In genomic region chr21:15224346-15225086, GRCh38 we compare ENCODE assay signal across 15 cellular contexts.
DNase-seq lines count a peak whose midpoint lies in the region; ATAC-seq and TF ChIP-seq lines count a peak whose summit lies in the region.
"Had no signal": no experiment of that assay in that cellular context is flagged by ENCODE, and none has a peak within 500 bp of the region (broad histone marks: within the 10 kb centered on the region; RNA-seq: fewer than 3 reads in every experiment).

No MANE protein-coding gene starts in this region.

- H3K4me1 Mint-ChIP-seq in MCF 10A (ENCODE audit: insufficient read depth, unreplicated experiment), result peaks cover 34% of the 10 kb centered on the region

- no peak for TF ChIP-seq POLR2A in breast epithelium (IDR thresholded peaks at IDR 0.05)

- no peaks in the 10 kb centered on the region for H3K27me3 Mint-ChIP-seq in MCF 10A (ENCODE audit: insufficient read depth, unreplicated experiment)

- no peak overlapping the region for H3K4me3 Mint-ChIP-seq in MCF 10A (ENCODE audit: unreplicated experiment)
- H3K4me3 Mint-ChIP-seq: endodermal cell had no signal

- H3K27me3 ChIP-seq in breast epithelium, result no peaks in the 10 kb centered on the region
- H3K27me3 ChIP-seq: body of pancreas had no signal

- in situ Hi-C loops in SK-MEL-5 (cut with HindIII; ENCODE audit: low pct_unique_long_range_greater_than_20kb, low sequenced_read_pairs), result no loop called here

- no peaks in the 10 kb centered on the region for H3K36me3 Mint-ChIP-seq in MCF 10A (ENCODE audit: insufficient read depth, unreplicated experiment)

- no peaks in the 10 kb centered on the region for H3K9me3 ChIP-seq in breast epithelium
- H3K9me3 ChIP-seq: body of pancreas, thoracic aorta had no signal

- CTCF ChIA-PET in MCF 10A (lab: Yijun Ruan, JAX), result interaction anchor here (0.7 to 4.0 kb wide), 3 partner anchors 62 to 159 kb away, joined by 3 to 17 read pairs (median 6); partner anchors contain the start of gene NRIP1

- H3K9me3 Mint-ChIP-seq in MCF 10A (ENCODE audit: unreplicated experiment), result no peaks in the 10 kb centered on the region
- H3K9me3 Mint-ChIP-seq: endodermal cell had no signal

- POLR2A ChIA-PET in MCF 10A (lab: Yijun Ruan, JAX), result interaction anchor here (0.6 to 3.7 kb wide), 12 partner anchors 16 to 860 kb away, joined by 3 to 30 read pairs (median 3); partner anchors contain the start of gene NRIP1

- H3K36me3 ChIP-seq in breast epithelium, result no peaks in the 10 kb centered on the region
- H3K36me3 ChIP-seq: thoracic aorta had no signal

- intact Hi-C loops in MCF 10A (cut with micrococcal nuclease), result loop anchor here (1.0 to 5.0 kb wide), 4 partner anchors 32 to 198 kb away; no protein-coding TSS in a partner anchor
- intact Hi-C loops in breast epithelium (cut with DNase I; ENCODE audit: low total_unique reads), result no loop called here
- intact Hi-C loops in Right ventricle myocardium inferior (cut with DNase I), result no loop called here

- H3K4me1 ChIP-seq in breast epithelium, result no peaks in the 10 kb centered on the region

- peak; percentile 95 for DNase-seq in MCF 10A (ENCODE audit: unreplicated experiment)
- no peak for DNase-seq in breast epithelium (ENCODE audit: low spot score in 2 of 2)
- peak; percentile 26 for DNase-seq in SK-MEL-5 (ENCODE audit: low read depth, low spot score)
- peak; percentile 75 for DNase-seq in fibroblast of villous mesenchyme (ENCODE audit: low read depth)
- no peak for DNase-seq in Right ventricle myocardium inferior (ENCODE audit: missing footprints)
- DNase-seq in NCI-H748 treated with DMSO at 0.1 percent for 48 hours (lab: John Stamatoyannopoulos, UW), result no peak
- DNase-seq: activated T-cell treated with anti-CD3 and anti-CD28 coated beads, Interleukin-2, amount 50 U/mL, for 1 hour; body of pancreas; endodermal cell; NCI-H1105; NCI-H510A had no signal

- BruUV-seq in MCF 10A (replicated peaks; lab: Mats Ljungman, UMichigan), result TSS peak; percentile 69

- no peak overlapping the region for H3K27ac ChIP-seq in breast epithelium
- H3K27ac ChIP-seq: body of pancreas, thoracic aorta, VCaP had no signal

- H3K4me3 ChIP-seq in breast epithelium, result no peak overlapping the region
- H3K4me3 ChIP-seq in fibroblast of villous mesenchyme (ENCODE audit: low read depth, low read length), result no peak overlapping the region
- H3K4me3 ChIP-seq: body of pancreas, thoracic aorta had no signal

- no peak for TF ChIP-seq CTCF in MCF 10A (IDR thresholded peaks at IDR 0.05; ENCODE audit: unreplicated experiment)
- no peak for TF ChIP-seq CTCF in breast epithelium (IDR thresholded peaks at IDR 0.05)
- TF ChIP-seq CTCF in fibroblast of villous mesenchyme (IDR thresholded peaks at IDR 0.05; ENCODE audit: insufficient read depth, low read depth, low read length), result no peak

- ATAC-seq in Right ventricle myocardium inferior (no peak), HG03159 (IDR thresholded peaks at IDR 0.05; ENCODE audit: unreplicated experiment) (no peak), HG03108 (IDR thresholded peaks at IDR 0.05; ENCODE audit: unreplicated experiment) (no peak)
- ATAC-seq: body of pancreas had no signal

- H3K27ac Mint-ChIP-seq in MCF 10A (ENCODE audit: low read depth, unreplicated experiment), result peak overlapping the region; percentile 30
- H3K27ac Mint-ChIP-seq: endodermal cell had no signal

Comparison
In these comparisons a context has a peak if more than half of its experiments do, and no peak if none do; other contexts are left out.
1. DNase-seq: peak in MCF 10A (single experiment), SK-MEL-5 (single experiment) and fibroblast of villous mesenchyme (single experiment); none in breast epithelium (0 of 2), Right ventricle myocardium inferior (single experiment) and NCI-H748 treated with DMSO at 0.1 percent for 48 hours (single experiment).